In genomic region chr19:5787554-5788182, GRCh38 we compare ENCODE assay signal across 28 cellular contexts. TPM values are rescaled to one million over a fixed set of nuclear protein-coding genes. Genes with fewer than 3 reads are reported as not detected.
DNase-seq lines count a peak whose midpoint lies in the region; ATAC-seq, FAIRE-seq and TF ChIP-seq lines count a peak whose summit lies in the region.
"Had no signal": no experiment of that assay in that cellular context is flagged by ENCODE, and none has a peak within 500 bp of the region (broad histone marks: within the 10 kb centered on the region; RNA-seq: fewer than 3 reads in every experiment).

No MANE protein-coding gene starts in this region.

- H3K27me3 ChIP-seq in SK-N-SH (ENCODE audit: insufficient read depth) (no peaks in the 10 kb centered on the region), K562 (ENCODE audit: control insufficient read depth in 2 of 2, insufficient read depth in 2 of 2, low read length in 2 of 2) (no peaks in the 10 kb centered on the region), sigmoid colon (no peaks in the 10 kb centered on the region), ascending aorta (no peaks in the 10 kb centered on the region)
- no peaks in the 10 kb centered on the region for H3K27me3 ChIP-seq in CD4-positive, alpha-beta T cell (ENCODE audit: control insufficient read depth, insufficient read depth, low read length)
- H3K27me3 ChIP-seq: MG63 had no signal

- H3K27me3 Mint-ChIP-seq in CD4-positive, alpha-beta T cell: no peaks in the 10 kb centered on the region
- H3K27me3 Mint-ChIP-seq: B cell had no signal

- POLR2A ChIA-PET in SK-N-SH (lab: Yijun Ruan, JAX) (no interaction called here), K562 (lab: Yijun Ruan, JAX) (interaction anchor here (0.8 kb wide), 1 partner anchor 67 kb away, joined by 5 read pairs; the partner anchor contains the start of gene CATSPERD)
- POLR2A ChIA-PET in CD4-positive, alpha-beta T cell (lab: Charles Lee): no interaction called here

- no peaks in the 10 kb centered on the region for H3F3A ChIP-seq in SK-N-SH (replicated peaks; ENCODE audit: insufficient read depth)

- H3K27ac ChIP-seq in SK-N-SH (ENCODE audit: low read depth in 2 of 2, low read length in 1 of 2) (no peak overlapping the region), K562 (ENCODE audit: extremely low read depth, low read depth, low read length) (no peak overlapping the region), sigmoid colon (no peak overlapping the region), ascending aorta (no peak overlapping the region)
- H3K27ac ChIP-seq in CD4-positive, alpha-beta T cell (ENCODE audit: low read depth, low read length): no peak overlapping the region
- H3K27ac ChIP-seq: 22Rv1, C4-2B had no signal

- H4K20me1 ChIP-seq in SK-N-SH (ENCODE audit: insufficient read depth) (0 out of 2 replicates have a peak, but pooled peaks cover 5% of the 10 kb centered on the region), K562 (replicated peaks; ENCODE audit: control insufficient read depth, insufficient read depth, low read length) (0 out of 2 replicates have a peak, but pooled peaks cover 10% of the 10 kb centered on the region)

- no peak for FAIRE-seq in K562 (lab: Jason Lieb, UNC)
- FAIRE-seq: GM12892, HTR-8/SVneo had no signal

- DNase-seq in SK-N-SH (peak; percentile 27), K562 (ENCODE audit: extremely low read depth in 1 of 4, low spot score in 3 of 4) (no peak), sigmoid colon (peak; percentile 65), ascending aorta (ENCODE audit: low spot score in 2 of 2) (no peak), NCI-H226 (no peak)
- no peak for DNase-seq in CD4-positive, alpha-beta T cell
- DNase-seq: CD8-positive, alpha-beta memory T cell; DMS 273 treated with DMSO at 0.1 percent for 48 hours; DMS79; EL; GDM1; H7; KG1; MG63; NCI-H1105 treated with DMSO at 0.1 percent for 48 hours; NCI-H146; NCI-H1930; NCI-H2227 treated with DMSO at 0.1 percent for 48 hours; NCI-H510A; NCI-H69; SHP77 treated with DMSO at 0.1 percent for 48 hours had no signal

- intact Hi-C loops in CD4-positive, alpha-beta T cell (cut with DNase I, micrococcal nuclease): no loop called here
- intact Hi-C loops in K562 (cut with micrococcal nuclease) (no loop called here), sigmoid colon (cut with DNase I) (no loop called here), ascending aorta (cut with DNase I) (loop anchor here (5.0 kb wide), 1 partner anchor 165 kb away; the partner anchor contains the start of genes SAFB and SAFB2)

- H3K79me2 ChIP-seq in SK-N-SH (ENCODE audit: insufficient read depth) (peaks cover 8% of the 10 kb centered on the region; the same call in 1 of the 2 replicates), K562 (ENCODE audit: control insufficient read depth, insufficient read depth, low read length) (peaks cover 21% of the 10 kb centered on the region)

- TF ChIP-seq EP300 in SK-N-SH (IDR thresholded peaks at IDR 0.05; ENCODE audit: borderline replicate concordance in 1 of 2, low read depth in 1 of 2, low read length in 1 of 2): no peak
- TF ChIP-seq EP300 in K562 (IDR thresholded peaks at IDR 0.05; ENCODE audit: low read length): no peak
- TF ChIP-seq EP300 in sigmoid colon (IDR thresholded peaks at IDR 0.05): no peak

- H3K9ac ChIP-seq in SK-N-SH: no peak overlapping the region
- 0 out of 4 replicates have a peak overlapping the region, but pooled peaks of 1 of the 2 experiments have one; percentile 52 for H3K9ac ChIP-seq in K562 (ENCODE audit: insufficient read depth in 1 of 2, low read depth in 2 of 2, low read length in 2 of 2)

- H3K36me3 ChIP-seq in SK-N-SH (replicated peaks in 1 of 2; ENCODE audit: control insufficient read depth in 1 of 2, insufficient read depth in 2 of 2, low read length in 1 of 2): peaks cover 0 to 47% of the 10 kb centered on the region in 2 experiments
- H3K36me3 ChIP-seq in K562 (ENCODE audit: control insufficient read depth, insufficient read depth, low read length): peaks cover 68% of the 10 kb centered on the region
- peaks cover 36 to 63% (median 49%) of the 10 kb centered on the region in 4 donors for H3K36me3 ChIP-seq in sigmoid colon
- peaks cover 53 to 56% of the 10 kb centered on the region in 2 donors for H3K36me3 ChIP-seq in ascending aorta

- no peaks in the 10 kb centered on the region for H3K9me3 Mint-ChIP-seq in CD4-positive, alpha-beta T cell

- peaks cover 0 to 8% of the 10 kb centered on the region in 2 experiments; a peak in 1 of 4 replicates for H3K4me1 ChIP-seq in SK-N-SH (ENCODE audit: control insufficient read depth in 1 of 2, insufficient read depth in 2 of 2, low read depth in 1 of 2, low read length in 1 of 2)
- H3K4me1 ChIP-seq in K562 (replicated peaks in 1 of 2; ENCODE audit: control insufficient read depth in 2 of 2, insufficient read depth in 2 of 2, low read length in 2 of 2): peaks cover 2 to 62% of the 10 kb centered on the region in 2 experiments; a peak in 2 of 5 replicates
- peaks cover 2 to 9% (median 9%) of the 10 kb centered on the region in 4 donors for H3K4me1 ChIP-seq in sigmoid colon
- H3K4me1 ChIP-seq in ascending aorta: peaks cover 3 to 5% of the 10 kb centered on the region in 2 donors

- peaks cover 50% of the 10 kb centered on the region for H3K36me3 Mint-ChIP-seq in CD4-positive, alpha-beta T cell (ENCODE audit: low read depth)

- no peaks in the 10 kb centered on the region for H3K9me1 ChIP-seq in K562 (ENCODE audit: control insufficient read depth, insufficient read depth, low read length)

- CTCF ChIA-PET in SK-N-SH (lab: Yijun Ruan, JAX) (interaction anchor here (1.4 to 1.6 kb wide), 2 partner anchors 14 to 16 kb away, joined by 5 read pairs; partner anchors contain the start of gene NRTN), K562 (lab: Yijun Ruan, JAX; ENCODE audit: low intra/inter-chr PET ratio) (no interaction called here)
- CTCF ChIA-PET in CD4-positive, alpha-beta T cell (lab: Charles Lee): interaction anchor here (1.7 kb wide), 1 partner anchor 17 kb away, joined by 6 read pairs; no protein-coding TSS in a partner anchor

- WGBS in SK-N-SH (ENCODE audit: low lambda C conversion rate): 93% methylated on average over 10 of the region's 33 CpGs
- WGBS in K562 (ENCODE audit: insufficient coverage, low coverage, missing lambda C conversion rate): 95% methylated on average over 17 of the region's 33 CpGs
- 93 to 94% methylated on average over 33 of the region's 33 CpGs for WGBS in sigmoid colon, 2 donors

- H3K4me3 ChIP-seq in SK-N-SH (ENCODE audit: low read depth in 2 of 2, low read length in 1 of 2) (no peak overlapping the region), K562 (no peak overlapping the region), sigmoid colon (no peak overlapping the region), ascending aorta (no peak overlapping the region)
- H3K4me3 ChIP-seq: MG63 had no signal

- TF ChIP-seq CTCF in SK-N-SH (IDR thresholded peaks at IDR 0.05) (no peak), K562 (IDR thresholded peaks at IDR 0.05 in 2 of 3, conservative IDR thresholded peaks at IDR 0.05 in 1 of 3; ENCODE audit: insufficient read depth in 2 of 3, low read depth in 1 of 3, low read length in 3 of 3) (no peak), sigmoid colon (IDR thresholded peaks at IDR 0.05) (no peak), ascending aorta (IDR thresholded peaks at IDR 0.05) (no peak)
- TF ChIP-seq CTCF in CD4-positive, alpha-beta T cell (IDR thresholded peaks at IDR 0.05): no peak

- H3K4me3 Mint-ChIP-seq in CD4-positive, alpha-beta T cell: peak overlapping the region; percentile 45
- H3K4me3 Mint-ChIP-seq: B cell had no signal

- no TSS peak for BruUV-seq in K562 (replicated peaks; lab: Mats Ljungman, UMichigan)

- in situ Hi-C loops in K562 (cut with MboI): no loop called here

- TF ChIP-seq POLR2A in K562 (conservative IDR thresholded peaks at IDR 0.05) (no peak), sigmoid colon (IDR thresholded peaks at IDR 0.05) (no peak)

- no peak for TF ChIP-seq RAD21 in SK-N-SH (IDR thresholded peaks at IDR 0.05; ENCODE audit: low read length)
- no peak for TF ChIP-seq RAD21 in K562 (CRISPR knock-in tag; conservative IDR thresholded peaks at IDR 0.05 in 1 of 2, IDR thresholded peaks at IDR 0.05 in 1 of 2)

- H3K9me3 ChIP-seq in SK-N-SH (no peaks in the 10 kb centered on the region), K562 (replicated peaks; ENCODE audit: control insufficient read depth, insufficient read depth, low read depth, low read length) (no peaks in the 10 kb centered on the region), sigmoid colon (no peaks in the 10 kb centered on the region), ascending aorta (no peaks in the 10 kb centered on the region)
- no peaks in the 10 kb centered on the region for H3K9me3 ChIP-seq in CD4-positive, alpha-beta T cell (ENCODE audit: control insufficient read depth, low read length)
- H3K9me3 ChIP-seq: MG63 had no signal

- H3K27ac Mint-ChIP-seq in CD4-positive, alpha-beta T cell: no peak overlapping the region
- H3K27ac Mint-ChIP-seq: CD8-positive, alpha-beta memory T cell had no signal

- H3K9me2 ChIP-seq in SK-N-SH: no peaks in the 10 kb centered on the region

- H2AFZ ChIP-seq in SK-N-SH (ENCODE audit: low read depth) (no peak overlapping the region), K562 (ENCODE audit: low read depth, low read length) (no peak overlapping the region)

- H3K4me1 Mint-ChIP-seq in CD4-positive, alpha-beta T cell (ENCODE audit: low read depth): peaks cover 15% of the 10 kb centered on the region

- no peak overlapping the region for H3K4me2 ChIP-seq in SK-N-SH
- H3K4me2 ChIP-seq in K562 (ENCODE audit: insufficient read depth, low read length): no peak overlapping the region

- ATAC-seq in SK-N-SH treated with all-trans-retinoic acid at 6 μM for 48 hours: no peak
- no peak for ATAC-seq in CD4-positive, alpha-beta T cell (ENCODE audit: poor library complexity)
- no peak for ATAC-seq in K562
- ATAC-seq: Panc1 had no signal

RNA-seq across cellular contexts. Expression of gene PRR22, which starts 3.1 kb away (rescaled TPM):
- 0.82 and 0.91 TPM in 2 replicates for polyA plus RNA-seq in SK-N-SH (2012; rRNA removed)
- polyA plus RNA-seq in SK-N-SH (2012; cell fraction: cytosol; rRNA removed): 0.12 and 0.25 TPM in 2 replicates
- 8.4 and 9.5 TPM in 2 replicates for polyA plus RNA-seq in SK-N-SH (2012; cell fraction: nucleus; rRNA removed)
- total RNA-seq in CD4-positive, alpha-beta T cell: 1 to 10 TPM; 3.1 to 4.9 TPM
- total RNA-seq in K562 (2011; cell fraction: chromatin; rRNA removed; ENCODE audit: low replicate concordance): 3.0 and 20.7 TPM in 2 replicates
- 16.2 and 19.2 TPM in 2 replicates for total RNA-seq in K562 (2011; cell fraction: nucleolus; rRNA removed)
- total RNA-seq in K562 (2011; cell fraction: nucleoplasm; rRNA removed): 7.0 and 8.5 TPM in 2 replicates
- total RNA-seq in K562 (2014; rRNA removed): 5.4 and 8.0 TPM in 2 replicates
- 0.11 and 0.22 TPM in 2 replicates for total RNA-seq in K562 (2014; rRNA removed; fragmentation: Illumina TruSeq; extraction: Trizol)
- 1.9 and 2.7 TPM in 2 replicates for total RNA-seq in K562 (2015; rRNA removed; fragmentation: Illumina TruSeq; extraction: Trizol)
- total RNA-seq in K562 (2021): 9.3 and 12.0 TPM in 2 replicates
- polyA plus RNA-seq in K562 (2011; rRNA removed): 1.4 and 2.2 TPM in 2 replicates
- 1.5 and 4.4 TPM in 2 replicates for polyA plus RNA-seq in K562 (2011; cell fraction: cytosol; rRNA removed)
- 19.6 and 56.2 TPM in 2 replicates for polyA plus RNA-seq in K562 (2011; cell fraction: nucleus; rRNA removed)
- polyA plus RNA-seq in K562 (2012): 4.2 and 5.5 TPM in 2 replicates
- polyA plus RNA-seq in K562 (2014; fragmentation: Illumina TruSeq; extraction: Trizol): 1.1 and 3.7 TPM in 2 replicates
- polyA plus RNA-seq in K562 (2014; fragmentation: Nextera tagmentation; extraction: Ambion mirVana): under 1 TPM in 1 of 2 experiments, not detected in 1; 0.03 TPM
- polyA plus RNA-seq in K562 (2014; rRNA removed): 8.5 and 8.9 TPM in 2 replicates
- 0.12 and 0.18 TPM in 2 replicates for polyA minus RNA-seq in K562 (2011; rRNA and poly(A)+ RNA removed)
- not detected in 2 replicates for polyA minus RNA-seq in K562 (2011; cell fraction: cytosol; rRNA and poly(A)+ RNA removed)
- polyA minus RNA-seq in K562 (2011; cell fraction: nucleus; rRNA and poly(A)+ RNA removed): 2.7 and 3.5 TPM in 2 replicates
- 1 to 10 TPM in 1 of 4 donors, under 1 TPM in 1, not detected in 2; 0.71 to 1.1 TPM for total RNA-seq in sigmoid colon
- 1 to 10 TPM in 1 of 3 donors, under 1 TPM in 1, not detected in 1; 0.60 to 9.2 TPM for polyA plus RNA-seq in sigmoid colon
- total RNA-seq in ascending aorta: 3.5 TPM

RNA-seq across cellular contexts. Expression of gene DUS3L, which starts 3.3 kb away (rescaled TPM):
- polyA plus RNA-seq in SK-N-SH (2012; rRNA removed) (44.0 and 45.2 TPM in 2 replicates), K562 (2011; rRNA removed) (27.3 and 37.0 TPM in 2 replicates), K562 (2014; fragmentation: Illumina TruSeq; extraction: Trizol) (81.0 and 83.7 TPM in 2 replicates), K562 (2014; fragmentation: Nextera tagmentation; extraction: Ambion mirVana) (1 to 10 TPM; 1.7 to 2.1 TPM), K562 (2014; rRNA removed) (80.7 and 87.8 TPM in 2 replicates), sigmoid colon (10 to 100 TPM in 2 of 3 donors, 1 to 10 TPM in 1; 8.3 to 42.0 (median 15.0) TPM)
- 20.9 and 24.8 TPM in 2 replicates for polyA plus RNA-seq in SK-N-SH (2012; cell fraction: cytosol; rRNA removed)
- 151 and 182 TPM in 2 replicates for polyA plus RNA-seq in SK-N-SH (2012; cell fraction: nucleus; rRNA removed)
- total RNA-seq in CD4-positive, alpha-beta T cell: 100 to 1,000 TPM; 150 to 170 TPM
- total RNA-seq in K562 (2011; cell fraction: chromatin; rRNA removed; ENCODE audit: low replicate concordance): 58.3 and 240 TPM in 2 replicates
- 172 and 210 TPM in 2 replicates for total RNA-seq in K562 (2011; cell fraction: nucleolus; rRNA removed)
- 64.6 and 96.7 TPM in 2 replicates for total RNA-seq in K562 (2011; cell fraction: nucleoplasm; rRNA removed)
- total RNA-seq in K562 (2014; rRNA removed) (102 and 107 TPM in 2 replicates), K562 (2014; rRNA removed; fragmentation: Illumina TruSeq; extraction: Trizol) (19.0 and 19.5 TPM in 2 replicates), K562 (2015; rRNA removed; fragmentation: Illumina TruSeq; extraction: Trizol) (77.5 and 86.8 TPM in 2 replicates), K562 (2021) (97.0 and 102 TPM in 2 replicates), sigmoid colon (10 to 100 TPM; 26.7 to 37.4 (median 31.7) TPM), ascending aorta (13.1 TPM)
- 33.3 and 86.9 TPM in 2 replicates for polyA plus RNA-seq in K562 (2011; cell fraction: cytosol; rRNA removed)
- polyA plus RNA-seq in K562 (2011; cell fraction: nucleus; rRNA removed): 154 and 263 TPM in 2 replicates
- polyA plus RNA-seq in K562 (2012): 51.5 and 103 TPM in 2 replicates
- 16.1 and 30.0 TPM in 2 replicates for polyA minus RNA-seq in K562 (2011; rRNA and poly(A)+ RNA removed)
- 52.2 and 61.2 TPM in 2 replicates for polyA minus RNA-seq in K562 (2011; cell fraction: cytosol; rRNA and poly(A)+ RNA removed)
- 60.2 and 66.8 TPM in 2 replicates for polyA minus RNA-seq in K562 (2011; cell fraction: nucleus; rRNA and poly(A)+ RNA removed)

RNA-seq across cellular contexts. Expression of gene NRTN, which starts 17.2 kb away (rescaled TPM):
- polyA plus RNA-seq in SK-N-SH (2012; rRNA removed): 0.54 and 0.99 TPM in 2 replicates
- 0.31 and 0.77 TPM in 2 replicates for polyA plus RNA-seq in SK-N-SH (2012; cell fraction: cytosol; rRNA removed)
- 0.73 and 0.92 TPM in 2 replicates for polyA plus RNA-seq in SK-N-SH (2012; cell fraction: nucleus; rRNA removed)
- 1 to 10 TPM; 1.5 to 1.6 TPM for total RNA-seq in CD4-positive, alpha-beta T cell
- total RNA-seq in K562 (2011; cell fraction: chromatin; rRNA removed; ENCODE audit: low replicate concordance): 0.67 and 2.5 TPM in 2 replicates
- total RNA-seq in K562 (2011; cell fraction: nucleolus; rRNA removed): 2.2 and 2.7 TPM in 2 replicates
- total RNA-seq in K562 (2011; cell fraction: nucleoplasm; rRNA removed): 1.5 and 2.1 TPM in 2 replicates
- 7.3 and 8.1 TPM in 2 replicates for total RNA-seq in K562 (2014; rRNA removed)
- total RNA-seq in K562 (2014; rRNA removed; fragmentation: Illumina TruSeq; extraction: Trizol): 0.62 and 0.70 TPM in 2 replicates
- total RNA-seq in K562 (2015; rRNA removed; fragmentation: Illumina TruSeq; extraction: Trizol): 1.6 TPM in 2 replicates
- total RNA-seq in K562 (2021): 5.3 and 7.8 TPM in 2 replicates
- polyA plus RNA-seq in K562 (2011; rRNA removed): 1.1 and 2.2 TPM in 2 replicates
- 2.6 and 9.4 TPM in 2 replicates for polyA plus RNA-seq in K562 (2011; cell fraction: cytosol; rRNA removed)
- polyA plus RNA-seq in K562 (2011; cell fraction: nucleus; rRNA removed): 1.6 and 2.0 TPM in 2 replicates
- 2.4 and 6.4 TPM in 2 replicates for polyA plus RNA-seq in K562 (2012)
- polyA plus RNA-seq in K562 (2014; fragmentation: Illumina TruSeq; extraction: Trizol): 1.6 and 3.3 TPM in 2 replicates
- not detected for polyA plus RNA-seq in K562 (2014; fragmentation: Nextera tagmentation; extraction: Ambion mirVana)
- polyA plus RNA-seq in K562 (2014; rRNA removed): 2.4 and 4.0 TPM in 2 replicates
- 0.25 and 0.45 TPM in 2 replicates for polyA minus RNA-seq in K562 (2011; rRNA and poly(A)+ RNA removed)
- polyA minus RNA-seq in K562 (2011; cell fraction: cytosol; rRNA and poly(A)+ RNA removed): 2.3 and 3.3 TPM in 2 replicates
- polyA minus RNA-seq in K562 (2011; cell fraction: nucleus; rRNA and poly(A)+ RNA removed): 1.1 and 1.5 TPM in 2 replicates
- 10 to 100 TPM in 1 of 4 donors, 1 to 10 TPM in 3; 6.1 to 12.2 (median 6.6) TPM for total RNA-seq in sigmoid colon
- polyA plus RNA-seq in sigmoid colon: 1 to 10 TPM in 1 of 3 donors, not detected in 2; 1.7 TPM
- 0.85 TPM for total RNA-seq in ascending aorta
- total RNA-seq: B cell had no signal

RNA-seq across cellular contexts. Expression of gene FUT6, which starts 51.8 kb away (rescaled TPM):
- not detected in 2 replicates for polyA plus RNA-seq in SK-N-SH (2012; rRNA removed)
- not detected in 2 replicates for polyA plus RNA-seq in SK-N-SH (2012; cell fraction: cytosol; rRNA removed)
- polyA plus RNA-seq in SK-N-SH (2012; cell fraction: nucleus; rRNA removed): not detected in 2 replicates
- total RNA-seq in CD4-positive, alpha-beta T cell: under 1 TPM in 1 of 2 experiments, not detected in 1; 0.17 TPM
- total RNA-seq in K562 (2011; cell fraction: chromatin; rRNA removed; ENCODE audit: low replicate concordance): 0.19 TPM in 1 of 2 replicates, not detected in the other
- not detected in 2 replicates for total RNA-seq in K562 (2011; cell fraction: nucleolus; rRNA removed)
- not detected in 2 replicates for total RNA-seq in K562 (2011; cell fraction: nucleoplasm; rRNA removed)
- total RNA-seq in K562 (2014; rRNA removed): not detected in 2 replicates
- not detected in 2 replicates for total RNA-seq in K562 (2014; rRNA removed; fragmentation: Illumina TruSeq; extraction: Trizol)
- total RNA-seq in K562 (2015; rRNA removed; fragmentation: Illumina TruSeq; extraction: Trizol): not detected in 2 replicates
- not detected in 2 replicates for total RNA-seq in K562 (2021)
- not detected in 2 replicates for polyA plus RNA-seq in K562 (2011; rRNA removed)
- not detected in 2 replicates for polyA plus RNA-seq in K562 (2011; cell fraction: cytosol; rRNA removed)
- not detected in 2 replicates for polyA plus RNA-seq in K562 (2011; cell fraction: nucleus; rRNA removed)
- polyA plus RNA-seq in K562 (2012): not detected in 2 replicates
- polyA plus RNA-seq in K562 (2014; fragmentation: Illumina TruSeq; extraction: Trizol): not detected in 2 replicates
- polyA plus RNA-seq in K562 (2014; fragmentation: Nextera tagmentation; extraction: Ambion mirVana): under 1 TPM in 1 of 2 experiments, not detected in 1; 0.04 TPM
- polyA plus RNA-seq in K562 (2014; rRNA removed): not detected in 2 replicates
- not detected in 2 replicates for polyA minus RNA-seq in K562 (2011; rRNA and poly(A)+ RNA removed)
- polyA minus RNA-seq in K562 (2011; cell fraction: cytosol; rRNA and poly(A)+ RNA removed): not detected in 2 replicates
- polyA minus RNA-seq in K562 (2011; cell fraction: nucleus; rRNA and poly(A)+ RNA removed): not detected in 2 replicates
- not detected for total RNA-seq in sigmoid colon
- polyA plus RNA-seq in sigmoid colon: 10 to 100 TPM; 14.8 to 61.1 (median 21.0) TPM
- total RNA-seq in ascending aorta: not detected
- total RNA-seq: B cell; CD8-positive, alpha-beta memory T cell; H7 had no signal
- polyA plus RNA-seq: CD8-positive, alpha-beta memory T cell had no signal

Comparison
In these comparisons a context has a peak if more than half of its experiments do, and no peak if none do; other contexts are left out.
1. DNase-seq: peak in SK-N-SH (single experiment) and sigmoid colon (single experiment); none in CD4-positive, alpha-beta T cell (0 of 10), K562 (0 of 4), ascending aorta (0 of 2) and NCI-H226 (single experiment).
2. Of the 27 proteins assayed by ChIP-seq in both K562 and SK-N-SH: peak only in K562: MAX and ZBTB33; only in SK-N-SH: none; in both: none; in neither: 25.